8 cellular contexts compared by ENCODE assay signal in the genomic region with DNA sequence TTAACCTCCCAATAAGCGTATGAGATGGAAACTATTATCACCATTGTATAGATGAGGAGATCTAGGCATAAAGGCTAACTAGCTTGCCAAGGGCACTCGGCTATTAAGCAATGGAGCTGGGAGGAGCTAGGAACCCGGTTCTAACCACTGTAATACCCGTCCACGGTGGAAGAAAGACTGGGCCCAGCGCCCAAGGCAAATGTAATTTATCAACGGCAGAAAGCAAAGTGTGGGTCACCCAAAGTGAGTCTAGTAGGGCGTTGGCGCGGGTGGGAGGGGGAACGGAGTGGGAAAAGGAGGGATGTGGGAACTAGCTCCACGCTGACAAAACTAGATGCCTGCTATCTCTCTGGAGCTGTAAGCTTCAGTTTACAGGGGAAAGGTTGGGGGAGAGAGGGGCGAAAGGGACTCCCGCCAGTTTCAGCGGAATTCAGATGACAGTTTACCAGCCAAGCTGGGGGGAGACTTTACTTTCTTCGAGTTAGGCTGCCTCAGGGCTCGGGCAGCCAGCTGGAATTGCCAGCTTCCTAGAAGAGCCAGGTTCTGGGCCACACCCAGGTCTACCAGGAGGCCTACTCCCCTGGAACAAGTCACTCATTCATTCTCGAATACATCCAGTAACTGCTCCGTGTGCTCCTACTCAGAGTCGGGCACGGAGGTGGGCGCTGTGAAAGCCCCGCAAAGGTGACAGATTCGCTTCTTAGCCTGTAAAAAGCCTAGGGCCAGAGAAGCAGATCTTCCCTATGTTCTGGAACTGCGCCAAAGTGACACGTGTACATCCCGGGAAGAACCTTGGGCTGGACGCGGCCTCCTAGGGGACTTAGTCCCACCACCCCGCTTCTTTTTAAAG. TPM values are rescaled to one million over a fixed set of nuclear protein-coding genes. Genes with fewer than 3 reads are reported as not detected.
DNase-seq lines count a peak whose midpoint lies in the region; ATAC-seq and TF ChIP-seq lines count a peak whose summit lies in the region.

No MANE protein-coding gene starts in this region.

- H3K4me3 ChIP-seq in iPS-15b (ENCODE audit: low read depth, low read length) (peak overlapping the region; percentile 95), skeletal muscle satellite cell (ENCODE audit: low read length) (peak overlapping the region; percentile 93)

- peak; percentile 35 for DNase-seq in AG09319 (ENCODE audit: extremely low read depth, low read depth)
- peak; percentile 74 for DNase-seq in NCI-H69 (lab: John Stamatoyannopoulos, UW)
- DNase-seq in astrocyte of the hippocampus (ENCODE audit: low read depth, low spot score): peak; percentile 61
- no peak for DNase-seq in pons (ENCODE audit: low spot score)

- H3K9me3 ChIP-seq in iPS-15b (ENCODE audit: control insufficient read depth, insufficient read depth, low read length): no peaks in the 10 kb centered on the region
- H3K9me3 ChIP-seq in skeletal muscle satellite cell (replicated peaks; ENCODE audit: low read length): no peaks in the 10 kb centered on the region

- no peak for TF ChIP-seq CTCF in AG09319 (IDR thresholded peaks at IDR 0.05; ENCODE audit: low read depth, low read length)

- peak overlapping the region; percentile 92 for H3K9ac ChIP-seq in iPS-15b (ENCODE audit: low read depth, low read length)
- peak overlapping the region; percentile 100 for H3K9ac ChIP-seq in skeletal muscle satellite cell (ENCODE audit: low read depth, low read length)

- peak; percentile 7 for ATAC-seq in GM19372 (IDR thresholded peaks at IDR 0.05; ENCODE audit: low read depth, unreplicated experiment)
- no peak for ATAC-seq in HG03045 (IDR thresholded peaks at IDR 0.05; ENCODE audit: unreplicated experiment)

- peak overlapping the region; percentile 98 for H3K4me2 ChIP-seq in skeletal muscle satellite cell (ENCODE audit: low read length)

- peaks cover 3% of the 10 kb centered on the region for H3K4me1 ChIP-seq in iPS-15b (ENCODE audit: control insufficient read depth, insufficient read depth, low read length)
- H3K4me1 ChIP-seq in skeletal muscle satellite cell (ENCODE audit: control insufficient read depth, insufficient read depth, low read length): peaks cover 19% of the 10 kb centered on the region

- peaks cover 31% of the 10 kb centered on the region for H3K36me3 ChIP-seq in iPS-15b (ENCODE audit: control insufficient read depth, insufficient read depth, low read length)
- peaks cover 45% of the 10 kb centered on the region for H3K36me3 ChIP-seq in skeletal muscle satellite cell (ENCODE audit: insufficient read depth, low read length)

- H3K27me3 ChIP-seq in iPS-15b (ENCODE audit: control insufficient read depth, insufficient read depth, low read length) (no peaks in the 10 kb centered on the region), skeletal muscle satellite cell (ENCODE audit: control insufficient read depth, insufficient read depth, low read length) (no peaks in the 10 kb centered on the region)

RNA-seq across cellular contexts. Expression of a gene that starts 0.8 kb away (rescaled TPM):
- 246 and 274 TPM in 2 replicates for total RNA-seq in skeletal muscle satellite cell (2012; rRNA removed)

RNA-seq across cellular contexts. Expression of a gene that starts 23.5 kb away (rescaled TPM):
- 8.5 and 10.4 TPM in 2 replicates for total RNA-seq in skeletal muscle satellite cell (2012; rRNA removed)

RNA-seq across cellular contexts. Expression of a gene that starts 23.5 kb away (rescaled TPM):
- total RNA-seq in skeletal muscle satellite cell (2012; rRNA removed): 69.2 and 81.7 TPM in 2 replicates

RNA-seq across cellular contexts. Expression of a gene that starts 29.5 kb away (rescaled TPM):
- 5.8 and 10.3 TPM in 2 replicates for total RNA-seq in skeletal muscle satellite cell (2012; rRNA removed)

RNA-seq across cellular contexts. Expression of a gene that starts 50.6 kb away (rescaled TPM):
- 43.1 and 49.4 TPM in 2 replicates for total RNA-seq in skeletal muscle satellite cell (2012; rRNA removed)
